8 cellular contexts compared by ENCODE assay signal in the genomic region with DNA sequence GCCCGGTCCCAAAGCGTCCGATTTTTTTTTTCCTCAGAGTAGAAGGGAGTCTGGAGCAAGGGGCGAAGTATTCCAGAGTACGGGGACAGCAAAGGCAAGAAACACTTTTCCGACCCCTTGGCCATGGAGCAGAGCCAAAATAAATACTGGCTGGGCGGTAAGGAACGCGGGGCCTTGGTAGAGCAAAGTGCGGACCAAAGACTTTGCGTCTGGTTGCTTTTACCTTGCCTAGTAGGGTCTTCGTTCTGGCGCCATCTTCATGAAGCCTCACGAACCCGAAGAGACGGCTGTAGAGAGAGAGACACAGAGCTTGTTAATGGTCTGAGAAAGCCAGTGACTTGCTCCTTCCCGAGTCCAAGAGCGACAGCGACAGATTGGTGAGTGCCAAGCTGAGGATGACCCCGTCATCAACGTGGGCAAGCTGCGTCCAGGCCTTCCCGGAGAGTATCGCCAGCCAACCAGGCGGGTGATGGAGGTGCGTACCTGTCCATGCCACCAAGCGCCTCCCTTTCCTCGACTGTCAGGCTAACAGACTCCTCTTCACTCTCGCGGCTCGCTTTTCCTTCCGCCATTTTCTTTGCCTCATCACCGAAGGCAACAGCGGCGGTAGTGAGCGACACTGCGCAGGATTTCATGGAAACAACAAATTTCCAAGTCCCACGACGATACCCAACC. TPM values are rescaled to one million over a fixed set of nuclear protein-coding genes. Genes with fewer than 3 reads are reported as not detected.
DNase-seq lines count a peak whose midpoint lies in the region; ATAC-seq and TF ChIP-seq lines count a peak whose summit lies in the region.

No MANE protein-coding gene starts in this region.

- no peaks in the 10 kb centered on the region for H3K79me2 ChIP-seq in Karpas-422 (ENCODE audit: low read length)

- H3K4me1 ChIP-seq in endocrine pancreas (ENCODE audit: control insufficient read depth, insufficient read depth, low read length) (peaks cover 8% of the 10 kb centered on the region), gastrocnemius medialis (peaks cover 0 to 22% of the 10 kb centered on the region in 2 donors), Karpas-422 (ENCODE audit: low read length) (no peaks in the 10 kb centered on the region)

- no peaks in the 10 kb centered on the region for H4K20me1 ChIP-seq in Karpas-422 (ENCODE audit: insufficient read depth, low read depth, low read length)

- TF ChIP-seq POLR2A in gastrocnemius medialis (IDR thresholded peaks at IDR 0.05) = no peak

- H3K27me3 ChIP-seq in endocrine pancreas (ENCODE audit: control insufficient read depth, insufficient read depth, low read length) (no peaks in the 10 kb centered on the region), gastrocnemius medialis (no peaks in the 10 kb centered on the region), Karpas-422 (ENCODE audit: low read length) (no peaks in the 10 kb centered on the region)

- H3K9ac ChIP-seq in endocrine pancreas (ENCODE audit: control insufficient read depth, insufficient read depth, low read length) = peak overlapping the region; percentile 85
- no peak overlapping the region for H3K9ac ChIP-seq in Karpas-422 (ENCODE audit: low read length)

- H3K4me3 ChIP-seq in endocrine pancreas (ENCODE audit: control insufficient read depth, insufficient read depth, low read length) (peak overlapping the region; percentile 99), gastrocnemius medialis (peak overlapping the region in 2 of 4 donors; percentile 59 to 84), Karpas-422 (ENCODE audit: low read length) (no peak overlapping the region)

- peak overlapping the region; percentile 95 for H3K4me3 Mint-ChIP-seq in T-helper 17 cell

- peak; percentile 32 for DNase-seq in NCI-H1092 treated with DMSO at 0.1 percent for 48 hours (lab: John Stamatoyannopoulos, UW)
- no peak for DNase-seq in NCI-H1092 (lab: John Stamatoyannopoulos, UW)
- DNase-seq in T-helper 17 cell = peak; percentile 36 to 47 (median 41)
- DNase-seq in gastrocnemius medialis = peak; percentile 37 to 71
- no peak for DNase-seq in AG08396 (ENCODE audit: low spot score)
- no peak for DNase-seq in Karpas-422

- H3K9me3 ChIP-seq in T-helper 17 cell (ENCODE audit: control insufficient read depth, low read length, poor library complexity, severe bottlenecking) = no peaks in the 10 kb centered on the region
- no peaks in the 10 kb centered on the region for H3K9me3 ChIP-seq in endocrine pancreas (ENCODE audit: control insufficient read depth, low read length)
- no peaks in the 10 kb centered on the region for H3K9me3 ChIP-seq in gastrocnemius medialis
- no peaks in the 10 kb centered on the region for H3K9me3 ChIP-seq in Karpas-422 (ENCODE audit: low read length)

- no peak overlapping the region for H2AFZ ChIP-seq in Karpas-422 (ENCODE audit: low read length)

- ATAC-seq in T-helper 17 cell (peak; percentile 71), gastrocnemius medialis (peak; percentile 56 to 66), GM19395 (IDR thresholded peaks at IDR 0.05; ENCODE audit: unreplicated experiment) (no peak)

- H3K36me3 ChIP-seq in endocrine pancreas (ENCODE audit: control insufficient read depth, insufficient read depth, low read length) (no peaks in the 10 kb centered on the region), gastrocnemius medialis (no peaks in the 10 kb centered on the region), Karpas-422 (ENCODE audit: insufficient read depth, low read length) (no peaks in the 10 kb centered on the region)

- peaks cover 14% of the 10 kb centered on the region for H3K4me1 Mint-ChIP-seq in T-helper 17 cell

- in situ Hi-C loops in gastrocnemius medialis (cut with MboI; ENCODE audit: low sequenced_read_pairs in 4 of 4) = loop anchor here in 1 of 4 donors (25.0 kb wide), 2 partner anchors 108 to 567 kb away; a partner anchor contains a TSS

- intact Hi-C loops in gastrocnemius medialis (cut with DNase I; ENCODE audit: low total_unique reads) = no loop called here

- peaks cover 2% of the 10 kb centered on the region for H3K36me3 Mint-ChIP-seq in T-helper 17 cell (ENCODE audit: low read depth)

- no peak for TF ChIP-seq CTCF in gastrocnemius medialis (IDR thresholded peaks at IDR 0.05 in 4 of 5, conservative IDR thresholded peaks at IDR 0.05 in 1 of 5)

- peak overlapping the region; percentile 96 for H3K27ac Mint-ChIP-seq in T-helper 17 cell

- no peaks in the 10 kb centered on the region for H3K9me2 ChIP-seq in Karpas-422 (replicated peaks; ENCODE audit: insufficient read depth, low read length)

- H3K27ac ChIP-seq in gastrocnemius medialis (peak overlapping the region in 2 of 4 donors; percentile 94 to 98), Karpas-422 (ENCODE audit: low read length) (no peak overlapping the region)

- no peaks in the 10 kb centered on the region for H3K27me3 Mint-ChIP-seq in T-helper 17 cell

- no peak overlapping the region for H3K4me2 ChIP-seq in Karpas-422 (ENCODE audit: low read depth, low read length, poor library complexity, severe bottlenecking)

RNA-seq across cellular contexts. Expression of a gene that starts 0.7 kb away (rescaled TPM):
- total RNA-seq in T-helper 17 cell (100 to 1,000 TPM; 110 to 113 TPM), gastrocnemius medialis (10 to 100 TPM in 2 of 4 donors, not detected in 2; 17.2 to 39.4 TPM)
- total RNA-seq in Karpas-422 (2014; rRNA removed; shearing (Covaris generic); ENCODE audit: low replicate concordance) = not detected in 2 replicates

Comparison
In these comparisons a context has a peak if more than half of its experiments do, and no peak if none do; other contexts are left out.
1. DNase-seq: peak in NCI-H1092 treated with DMSO at 0.1 percent for 48 hours (single experiment), T-helper 17 cell (3 of 3) and gastrocnemius medialis (2 of 2); none in NCI-H1092 (single experiment), AG08396 (single experiment) and Karpas-422 (single experiment).